ENCODE assay signal across 23 cellular contexts in genomic region chrX:12615061-12615460, GRCh38.
DNase-seq lines count a peak whose midpoint lies in the region; ATAC-seq, FAIRE-seq and TF ChIP-seq lines count a peak whose summit lies in the region.
"Had no signal": no experiment of that assay in that cellular context is flagged by ENCODE, and none has a peak within 500 bp of the region (broad histone marks: within the 10 kb centered on the region; RNA-seq: fewer than 3 reads in every experiment).

No MANE protein-coding gene starts in this region.

- H3K4me2 ChIP-seq in PC-3 (ENCODE audit: low read length) (peak overlapping the region; percentile 74), astrocyte (ENCODE audit: low read length) (no peak overlapping the region), mesendoderm (ENCODE audit: low read length) (no peak overlapping the region)
- H3K4me2 ChIP-seq: BLaER1, GM23338 had no signal

- H3K27ac ChIP-seq in PC-3 (ENCODE audit: low read length) (peak overlapping the region; percentile 91), astrocyte (ENCODE audit: low read depth, low read length) (no peak overlapping the region), kidney (ENCODE audit: low read depth in 2 of 2, low read length in 2 of 2) (no peak overlapping the region), mesendoderm (ENCODE audit: low read depth, low read length) (no peak overlapping the region)
- H3K27ac ChIP-seq: 22Rv1, BLaER1, C4-2B had no signal

- no peak overlapping the region for H3K4ac ChIP-seq in mesendoderm (ENCODE audit: low read depth, low read length)

- no peaks in the 10 kb centered on the region for H3K9me2 ChIP-seq in PC-3 (replicated peaks; ENCODE audit: low read length)

- no peak overlapping the region for H3K27ac Mint-ChIP-seq in astrocyte (ENCODE audit: unreplicated experiment)
- no peak overlapping the region for H3K27ac Mint-ChIP-seq in activated naive CD4-positive, alpha-beta T cell treated with anti-CD3 and anti-CD28 coated beads, Interleukin-2, amount 10 ng/mL, durations not matched to agents 7 days and 5 days
- H3K27ac Mint-ChIP-seq: B cell; CD4-positive, CD25-positive, alpha-beta regulatory T cell; CD8-positive, alpha-beta T cell; GM23338; H9 had no signal

- no TSS peak for BruUV-seq in PC-3 (replicated peaks; lab: Mats Ljungman, UMichigan)

- H3K79me2 ChIP-seq in PC-3 (ENCODE audit: low read length) (no peaks in the 10 kb centered on the region), astrocyte (ENCODE audit: insufficient read depth, low read length) (no peaks in the 10 kb centered on the region), mesendoderm (ENCODE audit: control insufficient read depth, insufficient read depth, low read length) (no peaks in the 10 kb centered on the region)

- no peaks in the 10 kb centered on the region for H3K36me3 Mint-ChIP-seq in astrocyte (ENCODE audit: low read depth, unreplicated experiment)
- H3K36me3 Mint-ChIP-seq in activated naive CD4-positive, alpha-beta T cell treated with anti-CD3 and anti-CD28 coated beads, Interleukin-2, amount 10 ng/mL, durations not matched to agents 7 days and 5 days: no peaks in the 10 kb centered on the region
- H3K36me3 Mint-ChIP-seq: CD4-positive, CD25-positive, alpha-beta regulatory T cell; CD8-positive, alpha-beta T cell had no signal

- no peak overlapping the region for H2AK5ac ChIP-seq in mesendoderm (ENCODE audit: low read length)

- no peak overlapping the region for H3K18ac ChIP-seq in mesendoderm (ENCODE audit: low read length)

- peaks cover 20% of the 10 kb centered on the region for H3K4me1 ChIP-seq in PC-3 (ENCODE audit: insufficient read depth, low read length)
- no peaks in the 10 kb centered on the region for H3K4me1 ChIP-seq in astrocyte (ENCODE audit: insufficient read depth, low read length)
- no peaks in the 10 kb centered on the region for H3K4me1 ChIP-seq in kidney (ENCODE audit: control insufficient read depth in 1 of 2, insufficient read depth in 1 of 2, low read depth in 1 of 2, low read length in 2 of 2)
- no peaks in the 10 kb centered on the region for H3K4me1 ChIP-seq in mesendoderm (ENCODE audit: control insufficient read depth, low read depth, low read length)
- H3K4me1 ChIP-seq: BLaER1, Caco-2 had no signal

- H3K56ac ChIP-seq in mesendoderm (ENCODE audit: low read length): no peak overlapping the region

- no peaks in the 10 kb centered on the region for H3K79me1 ChIP-seq in mesendoderm (ENCODE audit: low read length)

- TF ChIP-seq CTCF in PC-3 (conservative IDR thresholded peaks at IDR 0.05; ENCODE audit: low read depth, low read length): no peak
- no peak for TF ChIP-seq CTCF in astrocyte (IDR thresholded peaks at IDR 0.05; ENCODE audit: insufficient read depth, low read depth, low read length)
- no peak for TF ChIP-seq CTCF in kidney (IDR thresholded peaks at IDR 0.05; ENCODE audit: borderline replicate concordance, extremely low read depth, insufficient read depth)

- FAIRE-seq in astrocyte (lab: Jason Lieb, UNC): peak; percentile 20
- peak; percentile 25 for FAIRE-seq in kidney (lab: Jason Lieb, UNC)
- FAIRE-seq: A204.1, G401.6, GM12892, GM19239 had no signal

- intact Hi-C loops in PC-3 (cut with micrococcal nuclease) (no loop called here), kidney (cut with DNase I) (no loop called here)

- peaks cover 4% of the 10 kb centered on the region for H3K4me1 Mint-ChIP-seq in astrocyte (ENCODE audit: low read depth, unreplicated experiment)
- H3K4me1 Mint-ChIP-seq in activated naive CD4-positive, alpha-beta T cell treated with anti-CD3 and anti-CD28 coated beads, Interleukin-2, amount 10 ng/mL, durations not matched to agents 7 days and 5 days: no peaks in the 10 kb centered on the region
- H3K4me1 Mint-ChIP-seq: B cell; CD4-positive, CD25-positive, alpha-beta regulatory T cell; GM23338; H9 had no signal

- CTCF ChIA-PET in PC-3 (lab: Charles Lee): no interaction called here
- CTCF ChIA-PET in activated naive CD4-positive, alpha-beta T cell treated with anti-CD3 and anti-CD28 coated beads, Interleukin-2, amount 10 ng/mL, durations not matched to agents 7 days and 5 days (lab: Charles Lee): no interaction called here

- no peaks in the 10 kb centered on the region for H3K9me3 Mint-ChIP-seq in astrocyte (ENCODE audit: unreplicated experiment)
- peaks cover under 1% of the 10 kb centered on the region for H3K9me3 Mint-ChIP-seq in activated naive CD4-positive, alpha-beta T cell treated with anti-CD3 and anti-CD28 coated beads, Interleukin-2, amount 10 ng/mL, durations not matched to agents 7 days and 5 days
- H3K9me3 Mint-ChIP-seq: CD8-positive, alpha-beta T cell; GM23338 had no signal

- no peaks in the 10 kb centered on the region for H3K27me3 Mint-ChIP-seq in astrocyte (ENCODE audit: low read depth, unreplicated experiment)
- H3K27me3 Mint-ChIP-seq in activated naive CD4-positive, alpha-beta T cell treated with anti-CD3 and anti-CD28 coated beads, Interleukin-2, amount 10 ng/mL, durations not matched to agents 7 days and 5 days: no peaks in the 10 kb centered on the region
- H3K27me3 Mint-ChIP-seq: B cell; CD4-positive, CD25-positive, alpha-beta regulatory T cell had no signal

- H2BK120ac ChIP-seq in mesendoderm (ENCODE audit: low read depth, low read length): no peak overlapping the region

- H3K36me3 ChIP-seq in PC-3 (ENCODE audit: low read depth, low read length) (no peaks in the 10 kb centered on the region), astrocyte (ENCODE audit: insufficient read depth, low read length) (no peaks in the 10 kb centered on the region), kidney (ENCODE audit: control insufficient read depth in 1 of 2, insufficient read depth in 2 of 2, low read length in 2 of 2) (no peaks in the 10 kb centered on the region), mesendoderm (ENCODE audit: control insufficient read depth, insufficient read depth, low read length) (no peaks in the 10 kb centered on the region)
- H3K36me3 ChIP-seq: BLaER1 had no signal

- H3K9me3 ChIP-seq in PC-3 (ENCODE audit: low read length) (no peaks in the 10 kb centered on the region), astrocyte (ENCODE audit: insufficient read depth, low read depth, low read length) (no peaks in the 10 kb centered on the region), kidney (ENCODE audit: control insufficient read depth in 1 of 2, low read length in 2 of 2) (no peaks in the 10 kb centered on the region)
- H3K9me3 ChIP-seq: Caco-2 had no signal

- DNase-seq in NCI-H1105 treated with DMSO at 0.1 percent for 48 hours (lab: John Stamatoyannopoulos, UW) (peak; percentile 2), NCI-H1105 (lab: John Stamatoyannopoulos, UW) (no peak), PC-3 (peak; percentile 47), astrocyte (ENCODE audit: low read depth) (no peak), kidney (no peak), mesendoderm (no peak)
- no peak for DNase-seq in activated naive CD4-positive, alpha-beta T cell treated with anti-CD3 and anti-CD28 coated beads, Interleukin-2, amount 10 ng/mL, durations not matched to agents 7 days and 5 days
- DNase-seq: Caco-2; CD4-positive, CD25-positive, alpha-beta regulatory T cell; CD8-positive, alpha-beta T cell; DMS153; DND-41; H9 had no signal

- no peak overlapping the region for H2BK5ac ChIP-seq in mesendoderm (ENCODE audit: low read length)

- H4K8ac ChIP-seq in mesendoderm (ENCODE audit: low read depth, low read length): no peak overlapping the region

- H3K4me3 ChIP-seq in PC-3 (ENCODE audit: low read length) (no peak overlapping the region), astrocyte (ENCODE audit: insufficient read depth, low read depth, low read length) (no peak overlapping the region), kidney (ENCODE audit: low read length in 2 of 2) (no peak overlapping the region), mesendoderm (ENCODE audit: low read length) (no peak overlapping the region)
- H3K4me3 ChIP-seq: BLaER1, GM23338 had no signal

- no peak overlapping the region for H4K5ac ChIP-seq in mesendoderm (ENCODE audit: low read length)

- H4K20me1 ChIP-seq in PC-3 (ENCODE audit: low read length) (no peaks in the 10 kb centered on the region), astrocyte (ENCODE audit: insufficient read depth, low read length) (no peaks in the 10 kb centered on the region)

- H2AFZ ChIP-seq in PC-3 (ENCODE audit: low read length): no peak overlapping the region; the same call in 1 of the 2 replicates
- H2AFZ ChIP-seq in astrocyte (ENCODE audit: low read depth, low read length): no peak overlapping the region
- H2AFZ ChIP-seq: GM23338 had no signal

- no peaks in the 10 kb centered on the region for H3K27me3 ChIP-seq in PC-3 (ENCODE audit: low read length)
- no peaks in the 10 kb centered on the region for H3K27me3 ChIP-seq in astrocyte (ENCODE audit: insufficient read depth, low read length)
- H3K27me3 ChIP-seq in mesendoderm (ENCODE audit: insufficient read depth, low read length, poor library complexity): no peaks in the 10 kb centered on the region

- ATAC-seq in PC-3: peak; percentile 62
- ATAC-seq: CD8-positive, alpha-beta T cell; GM23338; HCT116 had no signal

- H3K23ac ChIP-seq in mesendoderm (ENCODE audit: low read length): no peak overlapping the region

- H2BK15ac ChIP-seq in mesendoderm (replicated peaks; ENCODE audit: low read depth): no peak overlapping the region

- POLR2A ChIA-PET in PC-3 (lab: Charles Lee; ENCODE audit: unreplicated experiment): no interaction called here

- H3K4me3 Mint-ChIP-seq in astrocyte (ENCODE audit: unreplicated experiment): no peak overlapping the region
- no peak overlapping the region for H3K4me3 Mint-ChIP-seq in activated naive CD4-positive, alpha-beta T cell treated with anti-CD3 and anti-CD28 coated beads, Interleukin-2, amount 10 ng/mL, durations not matched to agents 7 days and 5 days
- H3K4me3 Mint-ChIP-seq: B cell; CD4-positive, CD25-positive, alpha-beta regulatory T cell; CD8-positive, alpha-beta T cell; GM23338; H9 had no signal

- H3K9ac ChIP-seq in PC-3 (ENCODE audit: low read length) (peak overlapping the region; percentile 51), astrocyte (ENCODE audit: low read length) (no peak overlapping the region), kidney (ENCODE audit: low read length in 2 of 2) (no peak overlapping the region), mesendoderm (ENCODE audit: low read length) (no peak overlapping the region)
- H3K9ac ChIP-seq: BLaER1 had no signal

- no peaks in the 10 kb centered on the region for H3F3A ChIP-seq in PC-3 (ENCODE audit: low read length, unreplicated experiment)

Comparison
In these comparisons a context has a peak if more than half of its experiments do, and no peak if none do; other contexts are left out.
1. DNase-seq: peak in NCI-H1105 treated with DMSO at 0.1 percent for 48 hours (single experiment) and PC-3 (single experiment); none in NCI-H1105 (single experiment), astrocyte (single experiment), kidney (single experiment), mesendoderm (single experiment) and activated naive CD4-positive, alpha-beta T cell treated with anti-CD3 and anti-CD28 coated beads, Interleukin-2, amount 10 ng/mL, durations not matched to agents 7 days and 5 days (single experiment).